24 cellular contexts compared by ENCODE assay signal in genomic region chr18:3434685-3435084, GRCh38. TPM values are rescaled to one million over a fixed set of nuclear protein-coding genes. Genes with fewer than 3 reads are reported as not detected.
DNase-seq lines count a peak whose midpoint lies in the region; ATAC-seq, FAIRE-seq and TF ChIP-seq lines count a peak whose summit lies in the region.
"Had no signal": no experiment of that assay in that cellular context is flagged by ENCODE, and none has a peak within 500 bp of the region (broad histone marks: within the 10 kb centered on the region; RNA-seq: fewer than 3 reads in every experiment).

No MANE protein-coding gene starts in this region.

- H3K36me3 ChIP-seq in K562 (ENCODE audit: control insufficient read depth, insufficient read depth, low read length), result no peaks in the 10 kb centered on the region
- no peaks in the 10 kb centered on the region for H3K36me3 ChIP-seq in left lung
- H3K36me3 ChIP-seq in Peyer's patch, result no peaks in the 10 kb centered on the region
- H3K36me3 ChIP-seq: BE2C; BLaER1 treated with 17β-estradiol and CSF1 and Interleukin-3, amounts not matched to agents 10 nM and 100 nM had no signal

- H3K27ac ChIP-seq in K562 (ENCODE audit: extremely low read depth, low read depth, low read length) (no peak overlapping the region), left lung (no peak overlapping the region), Peyer's patch (no peak overlapping the region)
- H3K27ac ChIP-seq: A549; BLaER1 treated with 17β-estradiol and CSF1 and Interleukin-3, amounts not matched to agents 10 nM and 100 nM; GM23248 had no signal

- in situ Hi-C loops in Caki2 (cut with HindIII; ENCODE audit: low pct_unique_long_range_greater_than_20kb, low sequenced_read_pairs) (no loop called here), K562 (cut with MboI) (no loop called here)

- H2AFZ ChIP-seq in K562 (ENCODE audit: low read depth, low read length), result peak overlapping the region; percentile 40; the same call in 1 of the 2 replicates
- H2AFZ ChIP-seq: GM23248 had no signal

- no peaks in the 10 kb centered on the region for H3K9me1 ChIP-seq in K562 (ENCODE audit: control insufficient read depth, insufficient read depth, low read length)

- H3K9me3 ChIP-seq in K562 (replicated peaks; ENCODE audit: control insufficient read depth, insufficient read depth, low read depth, low read length) (no peaks in the 10 kb centered on the region), left lung (no peaks in the 10 kb centered on the region), Peyer's patch (no peaks in the 10 kb centered on the region)
- H3K9me3 ChIP-seq: A549; BE2C; BLaER1 treated with 17β-estradiol and CSF1 and Interleukin-3, amounts not matched to agents 10 nM and 100 nM had no signal

- no peak for FAIRE-seq in K562 (lab: Jason Lieb, UNC)
- FAIRE-seq: A549, GM12891, GM18507, H1 had no signal

- TF ChIP-seq CTCF in K562 (IDR thresholded peaks at IDR 0.05 in 2 of 3, conservative IDR thresholded peaks at IDR 0.05 in 1 of 3; ENCODE audit: insufficient read depth in 2 of 3, low read depth in 1 of 3, low read length in 3 of 3) (no peak), left lung (IDR thresholded peaks at IDR 0.05) (no peak), Peyer's patch (IDR thresholded peaks at IDR 0.05) (no peak)

- ATAC-seq in K562 (no peak; the same call in 1 of the 3 replicates), left lung (peak; percentile 16), HG03175 (IDR thresholded peaks at IDR 0.05; ENCODE audit: unreplicated experiment) (no peak), GM19351 (IDR thresholded peaks at IDR 0.05; ENCODE audit: unreplicated experiment) (no peak)

- CTCF ChIA-PET in K562 (lab: Yijun Ruan, JAX; ENCODE audit: low intra/inter-chr PET ratio), result no interaction called here

- intact Hi-C loops in K562 (cut with micrococcal nuclease), result no loop called here
- intact Hi-C loops in left lung (cut with DNase I), result no loop called here

- H3K4me2 ChIP-seq in K562 (ENCODE audit: insufficient read depth, low read length), result no peak overlapping the region
- H3K4me2 ChIP-seq: A549 had no signal

- 45% methylated on average over 4 of the region's 4 CpGs for WGBS in K562 (ENCODE audit: insufficient coverage, low coverage, missing lambda C conversion rate)

- POLR2A ChIA-PET in K562 (lab: Yijun Ruan, JAX), result interaction anchor here (1.4 to 2.3 kb wide), 2 partner anchors 12 to 29 kb away, joined by 3 to 11 read pairs; no protein-coding TSS in a partner anchor

- H3K79me2 ChIP-seq in K562 (ENCODE audit: control insufficient read depth, insufficient read depth, low read length), result no peaks in the 10 kb centered on the region

- BruUV-seq in K562 (replicated peaks; lab: Mats Ljungman, UMichigan), result no TSS peak

- no peak overlapping the region for H3K9ac ChIP-seq in K562 (ENCODE audit: insufficient read depth in 1 of 2, low read depth in 2 of 2, low read length in 2 of 2)
- H3K9ac ChIP-seq: BLaER1 treated with 17β-estradiol and CSF1 and Interleukin-3, amounts not matched to agents 10 nM and 100 nM; GM23248 had no signal

- H3K27me3 ChIP-seq in K562 (ENCODE audit: control insufficient read depth in 2 of 2, insufficient read depth in 2 of 2, low read length in 2 of 2) (no peaks in the 10 kb centered on the region), left lung (no peaks in the 10 kb centered on the region), Peyer's patch (no peaks in the 10 kb centered on the region)
- H3K27me3 ChIP-seq: BE2C; BLaER1 treated with 17β-estradiol and CSF1 and Interleukin-3, amounts not matched to agents 10 nM and 100 nM had no signal

- H3K4me3 ChIP-seq in K562, result no peak overlapping the region
- no peak overlapping the region for H3K4me3 ChIP-seq in left lung
- no peak overlapping the region for H3K4me3 ChIP-seq in Peyer's patch
- H3K4me3 ChIP-seq: A549; BLaER1 treated with 17β-estradiol and CSF1 and Interleukin-3, amounts not matched to agents 10 nM and 100 nM; GM23248 had no signal

- TF ChIP-seq EP300 in K562 (IDR thresholded peaks at IDR 0.05; ENCODE audit: low read length), result no peak

- TF ChIP-seq POLR2A in K562 (conservative IDR thresholded peaks at IDR 0.05), result no peak
- no peak for TF ChIP-seq POLR2A in Peyer's patch (IDR thresholded peaks at IDR 0.05)

- H3K4me1 ChIP-seq in K562 (replicated peaks in 1 of 2; ENCODE audit: control insufficient read depth in 2 of 2, insufficient read depth in 2 of 2, low read length in 2 of 2) (no peaks in the 10 kb centered on the region; a peak in 1 of 5 replicates), left lung (no peaks in the 10 kb centered on the region), Peyer's patch (no peaks in the 10 kb centered on the region)
- H3K4me1 ChIP-seq: A549, BE2C had no signal

- H4K20me1 ChIP-seq in K562 (replicated peaks; ENCODE audit: control insufficient read depth, insufficient read depth, low read length), result no peaks in the 10 kb centered on the region
- H4K20me1 ChIP-seq: BLaER1 treated with 17β-estradiol and CSF1 and Interleukin-3, amounts not matched to agents 10 nM and 100 nM had no signal

- peak; percentile 12 for DNase-seq in Caki2 (ENCODE audit: low read depth)
- DNase-seq in K562 (ENCODE audit: extremely low read depth in 1 of 4, low spot score in 3 of 4), result no peak
- DNase-seq in left lung, result no peak
- no peak for DNase-seq in Peyer's patch
- DNase-seq: 8988T; ACHN; AML-193; BE2C; Calu3; CD4-positive, alpha-beta T cell; CD8-positive, alpha-beta memory T cell; DMS53; DMS79 treated with DMSO at 0.1 percent for 48 hours; GF-D8; GM23248; H7; HCEC 1CT had no signal

- no peak for TF ChIP-seq RAD21 in K562 (CRISPR knock-in tag; conservative IDR thresholded peaks at IDR 0.05 in 1 of 2, IDR thresholded peaks at IDR 0.05 in 1 of 2)

TF ChIP-seq in K562, 482 proteins besides CTCF, POLR2A, EP300 and RAD21:
- TF ChIP-seq NR2C1 (IDR thresholded peaks at IDR 0.05) (peak; percentile 61), NR2C1 (tag; IDR thresholded peaks at IDR 0.05) (peak; percentile 53; the same call in 1 of the 2 replicates), SIRT6 (IDR thresholded peaks at IDR 0.05; ENCODE audit: low read depth, low read length) (no peak), MIER1 (IDR thresholded peaks at IDR 0.05; ENCODE audit: low read depth) (no peak), TGIF2 (CRISPR knock-in tag; IDR thresholded peaks at IDR 0.05) (0 out of 2 replicates have a peak, but pooled peaks have one; percentile 19)

RNA-seq across cellular contexts. Expression of gene TGIF1, which starts 15.3 kb away (rescaled TPM):
- 395 and 500 TPM in 2 replicates for total RNA-seq in Caki2 (2014; rRNA removed; shearing (Covaris generic); ENCODE audit: low replicate concordance)
- total RNA-seq in K562 (2011; cell fraction: chromatin; rRNA removed; ENCODE audit: low replicate concordance), result 63.6 and 121 TPM in 2 replicates
- 64.2 and 69.3 TPM in 2 replicates for total RNA-seq in K562 (2011; cell fraction: nucleolus; rRNA removed)
- total RNA-seq in K562 (2011; cell fraction: nucleoplasm; rRNA removed), result 73.3 and 83.1 TPM in 2 replicates
- 40.1 and 65.8 TPM in 2 replicates for total RNA-seq in K562 (2014; rRNA removed)
- total RNA-seq in K562 (2014; rRNA removed; fragmentation: Illumina TruSeq; extraction: Trizol), result 49.2 and 54.5 TPM in 2 replicates
- total RNA-seq in K562 (2015; rRNA removed; fragmentation: Illumina TruSeq; extraction: Trizol), result 43.5 and 47.9 TPM in 2 replicates
- 44.6 and 49.3 TPM in 2 replicates for total RNA-seq in K562 (2021)
- 55.5 and 56.3 TPM in 2 replicates for polyA plus RNA-seq in K562 (2011; rRNA removed)
- 68.0 and 84.8 TPM in 2 replicates for polyA plus RNA-seq in K562 (2011; cell fraction: cytosol; rRNA removed)
- 110 and 144 TPM in 2 replicates for polyA plus RNA-seq in K562 (2011; cell fraction: nucleus; rRNA removed)
- 43.2 and 67.0 TPM in 2 replicates for polyA plus RNA-seq in K562 (2012)
- 60.9 and 77.7 TPM in 2 replicates for polyA plus RNA-seq in K562 (2014; fragmentation: Illumina TruSeq; extraction: Trizol)
- polyA plus RNA-seq in K562 (2014; fragmentation: Nextera tagmentation; extraction: Ambion mirVana), result 10 to 100 TPM; 16.1 to 18.0 TPM
- 40.6 and 43.7 TPM in 2 replicates for polyA plus RNA-seq in K562 (2014; rRNA removed)
- polyA minus RNA-seq in K562 (2011; rRNA and poly(A)+ RNA removed), result 62.8 and 65.0 TPM in 2 replicates
- polyA minus RNA-seq in K562 (2011; cell fraction: cytosol; rRNA and poly(A)+ RNA removed), result 20.3 and 31.7 TPM in 2 replicates
- polyA minus RNA-seq in K562 (2011; cell fraction: nucleus; rRNA and poly(A)+ RNA removed), result 54.0 and 105 TPM in 2 replicates
- 10 to 100 TPM; 42.6 to 60.0 TPM for total RNA-seq in left lung
- total RNA-seq in Peyer's patch, result 10 to 100 TPM; 21.0 to 49.5 (median 35.3) TPM
